Comparison of ENCODE assay signal across 9 cellular contexts in the genomic region with DNA sequence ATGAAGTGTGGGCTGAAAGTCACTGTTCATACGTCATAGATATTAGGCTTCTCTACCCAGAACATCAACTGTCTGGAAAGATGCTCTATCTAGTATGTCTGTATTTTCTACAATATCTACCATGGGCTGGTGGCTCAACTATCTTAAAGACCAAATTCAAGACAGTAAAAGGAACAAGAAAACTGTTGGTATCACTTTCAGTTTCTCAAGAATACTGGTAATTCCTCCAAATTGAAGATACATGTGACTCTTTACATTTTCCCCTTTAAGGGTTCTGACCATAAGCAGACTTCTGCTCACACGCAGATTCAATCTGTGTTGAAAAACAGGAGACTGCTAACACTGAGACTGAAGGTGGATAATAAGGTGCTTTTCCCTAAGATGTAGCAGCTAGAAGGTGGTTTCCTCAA. TPM values are rescaled to one million over a fixed set of nuclear protein-coding genes. Genes with fewer than 3 reads are reported as not detected.
DNase-seq lines count a peak whose midpoint lies in the region; ATAC-seq and TF ChIP-seq lines count a peak whose summit lies in the region.
"Had no signal": no experiment of that assay in that cellular context is flagged by ENCODE, and none has a peak within 500 bp of the region (broad histone marks: within the 10 kb centered on the region; RNA-seq: fewer than 3 reads in every experiment).

No MANE protein-coding gene starts in this region.

- peaks cover 51 to 94% (median 82%) of the 10 kb centered on the region in 4 donors for H3K4me1 Mint-ChIP-seq in CD4-positive, CD25-positive, alpha-beta regulatory T cell

- H3K36me3 Mint-ChIP-seq in CD4-positive, CD25-positive, alpha-beta regulatory T cell = peaks cover 21% of the 10 kb centered on the region

- peak; percentile 20 to 35 for ATAC-seq in CD4-positive, CD25-positive, alpha-beta regulatory T cell (ENCODE audit: low read depth in 2 of 2)
- ATAC-seq in GM19468 (IDR thresholded peaks at IDR 0.05; ENCODE audit: extremely low read depth, unreplicated experiment) (peak; percentile 44), HG03521 (IDR thresholded peaks at IDR 0.05; ENCODE audit: unreplicated experiment) (peak; percentile 40)

- peak in 1 of 3 donors; percentile 69 for DNase-seq in CD4-positive, CD25-positive, alpha-beta regulatory T cell
- DNase-seq in choroid plexus epithelial cell (ENCODE audit: low read depth) (peak; percentile 26), DMS53 (lab: John Stamatoyannopoulos, UW) (no peak), NK-92 (lab: John Stamatoyannopoulos, UW; ENCODE audit: unreplicated experiment) (no peak), NCI-H1417 (lab: John Stamatoyannopoulos, UW) (no peak), NCI-H774 (lab: John Stamatoyannopoulos, UW) (no peak)
- DNase-seq: DMS79 had no signal

- no peaks in the 10 kb centered on the region for H3K27me3 Mint-ChIP-seq in CD4-positive, CD25-positive, alpha-beta regulatory T cell

- H3K4me1 ChIP-seq in CD4-positive, CD25-positive, alpha-beta regulatory T cell (ENCODE audit: control insufficient read depth, insufficient read depth, low read length, poor library complexity, severe bottlenecking) = peaks cover 84% of the 10 kb centered on the region

- peak overlapping the region; percentile 83 to 93 (median 92) for H3K27ac Mint-ChIP-seq in CD4-positive, CD25-positive, alpha-beta regulatory T cell

- peak overlapping the region; percentile 95 for H3K27ac ChIP-seq in CD4-positive, CD25-positive, alpha-beta regulatory T cell (ENCODE audit: insufficient read depth, low read length, poor library complexity, severe bottlenecking)

- peaks cover 6% of the 10 kb centered on the region for H3K36me3 ChIP-seq in CD4-positive, CD25-positive, alpha-beta regulatory T cell (ENCODE audit: control insufficient read depth, insufficient read depth, low read length)

- H3K4me3 ChIP-seq in CD4-positive, CD25-positive, alpha-beta regulatory T cell (ENCODE audit: low read depth, low read length) = peak overlapping the region; percentile 75
- H3K4me3 ChIP-seq in choroid plexus epithelial cell (ENCODE audit: low read depth, low read length) = no peak overlapping the region

- H3K4me3 Mint-ChIP-seq in CD4-positive, CD25-positive, alpha-beta regulatory T cell = peak overlapping the region; percentile 76 to 89 (median 82)

- no peaks in the 10 kb centered on the region for H3K27me3 ChIP-seq in CD4-positive, CD25-positive, alpha-beta regulatory T cell (ENCODE audit: control insufficient read depth, insufficient read depth, low read length)

- H3K9me3 Mint-ChIP-seq in CD4-positive, CD25-positive, alpha-beta regulatory T cell = peaks cover 0 to 7% (median 0%) of the 10 kb centered on the region in 7 donors

- TF ChIP-seq CTCF in choroid plexus epithelial cell (conservative IDR thresholded peaks at IDR 0.05; ENCODE audit: low read depth, low read length) = no peak

- no peaks in the 10 kb centered on the region for H3K9me3 ChIP-seq in CD4-positive, CD25-positive, alpha-beta regulatory T cell (ENCODE audit: control insufficient read depth in 2 of 2, low read length in 2 of 2)

RNA-seq across cellular contexts. Expression of a gene that starts 24.2 kb away (rescaled TPM):
- 302 TPM for total RNA-seq in CD4-positive, CD25-positive, alpha-beta regulatory T cell
- 10 to 100 TPM; 60.4 to 79.6 (median 64.2) TPM for polyA plus RNA-seq in CD4-positive, CD25-positive, alpha-beta regulatory T cell
